ENCODE assay signal across 1 cellular context in the genomic region with DNA sequence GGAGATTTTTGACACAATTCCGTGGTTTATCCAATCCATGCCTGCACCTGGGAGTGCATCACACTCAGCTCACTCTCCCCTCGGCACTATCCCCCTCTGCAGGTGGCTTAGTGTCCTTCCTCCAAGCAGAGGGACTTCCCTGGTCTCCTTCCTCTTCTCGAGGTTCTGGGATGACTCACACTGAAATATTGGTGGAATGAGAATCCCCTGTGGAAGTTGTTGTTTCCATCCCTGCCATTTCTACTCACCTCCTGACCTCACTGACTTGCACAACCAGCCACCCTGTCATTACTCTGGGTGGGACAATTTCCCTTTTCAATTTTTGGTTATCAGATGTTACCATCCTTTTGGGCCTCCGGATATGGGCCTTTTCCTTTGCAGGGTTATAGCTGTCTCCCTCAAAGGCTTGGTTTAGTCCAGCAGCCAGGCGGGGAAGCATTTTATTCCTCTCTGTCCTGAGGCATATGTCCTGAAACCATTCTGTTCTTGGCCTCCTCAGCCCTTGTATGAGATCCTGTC.
A peak's percentile ranks its signal among the peaks of the same experiment; 100 is the strongest.
TF ChIP-seq lines count a peak whose summit lies in the region.

No MANE protein-coding gene starts in this region.

TF ChIP-seq in HepG2, 621 proteins besides CTCF, POLR2A, EP300 and RAD21 (continued from another document and continues in another):
- TF ChIP-seq, protein P1, sequence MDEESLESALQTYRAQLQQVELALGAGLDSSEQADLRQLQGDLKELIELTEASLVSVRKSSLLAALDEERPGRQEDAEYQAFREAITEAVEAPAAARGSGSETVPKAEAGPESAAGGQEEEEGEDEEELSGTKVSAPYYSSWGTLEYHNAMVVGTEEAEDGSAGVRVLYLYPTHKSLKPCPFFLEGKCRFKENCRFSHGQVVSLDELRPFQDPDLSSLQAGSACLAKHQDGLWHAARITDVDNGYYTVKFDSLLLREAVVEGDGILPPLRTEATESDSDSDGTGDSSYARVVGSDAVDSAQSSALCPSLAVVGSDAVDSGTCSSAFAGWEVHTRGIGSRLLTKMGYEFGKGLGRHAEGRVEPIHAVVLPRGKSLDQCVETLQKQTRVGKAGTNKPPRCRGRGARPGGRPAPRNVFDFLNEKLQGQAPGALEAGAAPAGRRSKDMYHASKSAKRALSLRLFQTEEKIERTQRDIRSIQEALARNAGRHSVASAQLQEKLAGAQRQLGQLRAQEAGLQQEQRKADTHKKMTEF (CRISPR knock-in tag; IDR thresholded peaks at IDR 0.05) = 0 out of 2 replicates have a peak, but pooled peaks have one; percentile 16
- no peak for TF ChIP-seq ZNF883 (CRISPR knock-in tag; IDR thresholded peaks at IDR 0.05; ENCODE audit: not compliant biosample characterization)
- TF ChIP-seq SMC3 (IDR thresholded peaks at IDR 0.05; ENCODE audit: low read length) = peak; percentile 45; the same call in 1 of the 2 replicates
- TF ChIP-seq SIX1 (CRISPR knock-in tag; IDR thresholded peaks at IDR 0.05; ENCODE audit: borderline replicate concordance) = no peak
- no peak for TF ChIP-seq ATRX (CRISPR knock-in tag; IDR thresholded peaks at IDR 0.05; ENCODE audit: borderline replicate concordance)
- TF ChIP-seq ZMYM2 (CRISPR knock-in tag; IDR thresholded peaks at IDR 0.05) = peak; percentile 67; the same call in 1 of the 2 replicates
- no peak for TF ChIP-seq KLF11 (CRISPR knock-in tag; IDR thresholded peaks at IDR 0.05)
- TF ChIP-seq ZNF549 (CRISPR knock-in tag; IDR thresholded peaks at IDR 0.05) = no peak
- TF ChIP-seq KLF6 (CRISPR knock-in tag; IDR thresholded peaks at IDR 0.05) = no peak
- peak; percentile 75 for TF ChIP-seq CEBPG (CRISPR knock-in tag; IDR thresholded peaks at IDR 0.05)
- TF ChIP-seq ZEB1 (IDR thresholded peaks at IDR 0.05; ENCODE audit: insufficient replicate concordance, low read depth) = peak; percentile 14
- TF ChIP-seq CHD2 (IDR thresholded peaks at IDR 0.05; ENCODE audit: low read depth, low read length) = no peak
- no peak for TF ChIP-seq KMT2B (CRISPR knock-in tag; IDR thresholded peaks at IDR 0.05)
- peak; percentile 10; the same call in 1 of the 2 replicates for TF ChIP-seq MEF2D (CRISPR knock-in tag; IDR thresholded peaks at IDR 0.05)
- TF ChIP-seq NR2F1 (CRISPR knock-in tag; IDR thresholded peaks at IDR 0.05) = peak in 1 of 2 experiments; percentile 63; a peak in 3 of 4 replicates
- TF ChIP-seq, protein P2, sequence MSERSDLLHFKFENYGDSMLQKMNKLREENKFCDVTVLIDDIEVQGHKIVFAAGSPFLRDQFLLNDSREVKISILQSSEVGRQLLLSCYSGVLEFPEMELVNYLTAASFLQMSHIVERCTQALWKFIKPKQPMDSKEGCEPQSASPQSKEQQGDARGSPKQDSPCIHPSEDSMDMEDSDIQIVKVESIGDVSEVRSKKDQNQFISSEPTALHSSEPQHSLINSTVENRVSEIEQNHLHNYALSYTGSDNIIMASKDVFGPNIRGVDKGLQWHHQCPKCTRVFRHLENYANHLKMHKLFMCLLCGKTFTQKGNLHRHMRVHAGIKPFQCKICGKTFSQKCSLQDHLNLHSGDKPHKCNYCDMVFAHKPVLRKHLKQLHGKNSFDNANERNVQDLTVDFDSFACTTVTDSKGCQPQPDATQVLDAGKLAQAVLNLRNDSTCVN (CRISPR knock-in tag; IDR thresholded peaks at IDR 0.05; ENCODE audit: borderline replicate concordance) = no peak
- TF ChIP-seq ZNF441 (CRISPR knock-in tag; IDR thresholded peaks at IDR 0.05; ENCODE audit: borderline replicate concordance) = no peak
- TF ChIP-seq, protein P3, sequence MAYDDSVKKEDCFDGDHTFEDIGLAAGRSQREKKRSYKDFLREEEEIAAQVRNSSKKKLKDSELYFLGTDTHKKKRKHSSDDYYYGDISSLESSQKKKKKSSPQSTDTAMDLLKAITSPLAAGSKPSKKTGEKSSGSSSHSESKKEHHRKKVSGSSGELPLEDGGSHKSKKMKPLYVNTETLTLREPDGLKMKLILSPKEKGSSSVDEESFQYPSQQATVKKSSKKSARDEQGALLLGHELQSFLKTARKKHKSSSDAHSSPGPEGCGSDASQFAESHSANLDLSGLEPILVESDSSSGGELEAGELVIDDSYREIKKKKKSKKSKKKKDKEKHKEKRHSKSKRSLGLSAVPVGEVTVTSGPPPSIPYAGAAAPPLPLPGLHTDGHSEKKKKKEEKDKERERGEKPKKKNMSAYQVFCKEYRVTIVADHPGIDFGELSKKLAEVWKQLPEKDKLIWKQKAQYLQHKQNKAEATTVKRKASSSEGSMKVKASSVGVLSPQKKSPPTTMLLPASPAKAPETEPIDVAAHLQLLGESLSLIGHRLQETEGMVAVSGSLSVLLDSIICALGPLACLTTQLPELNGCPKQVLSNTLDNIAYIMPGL (CRISPR knock-in tag; IDR thresholded peaks at IDR 0.05; ENCODE audit: borderline replicate concordance in 1 of 2, low read depth in 1 of 2) = no peak; a peak in 1 of 4 replicates
- 0 out of 2 replicates have a peak, but pooled peaks have one; percentile 3 for TF ChIP-seq ZNF772 (CRISPR knock-in tag; IDR thresholded peaks at IDR 0.05)
- TF ChIP-seq, protein P4, sequence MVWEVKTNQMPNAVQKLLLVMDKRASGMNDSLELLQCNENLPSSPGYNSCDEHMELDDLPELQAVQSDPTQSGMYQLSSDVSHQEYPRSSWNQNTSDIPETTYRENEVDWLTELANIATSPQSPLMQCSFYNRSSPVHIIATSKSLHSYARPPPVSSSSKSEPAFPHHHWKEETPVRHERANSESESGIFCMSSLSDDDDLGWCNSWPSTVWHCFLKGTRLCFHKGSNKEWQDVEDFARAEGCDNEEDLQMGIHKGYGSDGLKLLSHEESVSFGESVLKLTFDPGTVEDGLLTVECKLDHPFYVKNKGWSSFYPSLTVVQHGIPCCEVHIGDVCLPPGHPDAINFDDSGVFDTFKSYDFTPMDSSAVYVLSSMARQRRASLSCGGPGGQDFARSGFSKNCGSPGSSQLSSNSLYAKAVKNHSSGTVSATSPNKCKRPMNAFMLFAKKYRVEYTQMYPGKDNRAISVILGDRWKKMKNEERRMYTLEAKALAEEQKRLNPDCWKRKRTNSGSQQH (CRISPR knock-in tag; IDR thresholded peaks at IDR 0.05; ENCODE audit: low read depth) = no peak
- peak; percentile 78 for TF ChIP-seq JUND (CRISPR knock-in tag; IDR thresholded peaks at IDR 0.05)
- TF ChIP-seq, protein P5, sequence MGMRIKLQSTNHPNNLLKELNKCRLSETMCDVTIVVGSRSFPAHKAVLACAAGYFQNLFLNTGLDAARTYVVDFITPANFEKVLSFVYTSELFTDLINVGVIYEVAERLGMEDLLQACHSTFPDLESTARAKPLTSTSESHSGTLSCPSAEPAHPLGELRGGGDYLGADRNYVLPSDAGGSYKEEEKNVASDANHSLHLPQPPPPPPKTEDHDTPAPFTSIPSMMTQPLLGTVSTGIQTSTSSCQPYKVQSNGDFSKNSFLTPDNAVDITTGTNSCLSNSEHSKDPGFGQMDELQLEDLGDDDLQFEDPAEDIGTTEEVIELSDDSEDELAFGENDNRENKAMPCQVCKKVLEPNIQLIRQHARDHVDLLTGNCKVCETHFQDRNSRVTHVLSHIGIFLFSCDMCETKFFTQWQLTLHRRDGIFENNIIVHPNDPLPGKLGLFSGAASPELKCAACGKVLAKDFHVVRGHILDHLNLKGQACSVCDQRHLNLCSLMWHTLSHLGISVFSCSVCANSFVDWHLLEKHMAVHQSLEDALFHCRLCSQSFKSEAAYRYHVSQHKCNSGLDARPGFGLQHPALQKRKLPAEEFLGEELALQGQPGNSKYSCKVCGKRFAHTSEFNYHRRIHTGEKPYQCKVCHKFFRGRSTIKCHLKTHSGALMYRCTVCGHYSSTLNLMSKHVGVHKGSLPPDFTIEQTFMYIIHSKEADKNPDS (CRISPR knock-in tag; IDR thresholded peaks at IDR 0.05) = no peak
- TF ChIP-seq, protein P6, sequence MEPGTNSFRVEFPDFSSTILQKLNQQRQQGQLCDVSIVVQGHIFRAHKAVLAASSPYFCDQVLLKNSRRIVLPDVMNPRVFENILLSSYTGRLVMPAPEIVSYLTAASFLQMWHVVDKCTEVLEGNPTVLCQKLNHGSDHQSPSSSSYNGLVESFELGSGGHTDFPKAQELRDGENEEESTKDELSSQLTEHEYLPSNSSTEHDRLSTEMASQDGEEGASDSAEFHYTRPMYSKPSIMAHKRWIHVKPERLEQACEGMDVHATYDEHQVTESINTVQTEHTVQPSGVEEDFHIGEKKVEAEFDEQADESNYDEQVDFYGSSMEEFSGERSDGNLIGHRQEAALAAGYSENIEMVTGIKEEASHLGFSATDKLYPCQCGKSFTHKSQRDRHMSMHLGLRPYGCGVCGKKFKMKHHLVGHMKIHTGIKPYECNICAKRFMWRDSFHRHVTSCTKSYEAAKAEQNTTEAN (CRISPR knock-in tag; conservative IDR thresholded peaks at IDR 0.05) = peak; percentile 70; the same call in 1 of the 2 replicates
- TF ChIP-seq ETV5 (CRISPR knock-in tag; IDR thresholded peaks at IDR 0.05; ENCODE audit: borderline replicate concordance) = peak; percentile 28; the same call in 1 of the 2 replicates
- TF ChIP-seq RELA (CRISPR knock-in tag; IDR thresholded peaks at IDR 0.05) = no peak
- peak; percentile 80 for TF ChIP-seq ZNF263 (CRISPR knock-in tag; IDR thresholded peaks at IDR 0.05)
- TF ChIP-seq, protein P7, sequence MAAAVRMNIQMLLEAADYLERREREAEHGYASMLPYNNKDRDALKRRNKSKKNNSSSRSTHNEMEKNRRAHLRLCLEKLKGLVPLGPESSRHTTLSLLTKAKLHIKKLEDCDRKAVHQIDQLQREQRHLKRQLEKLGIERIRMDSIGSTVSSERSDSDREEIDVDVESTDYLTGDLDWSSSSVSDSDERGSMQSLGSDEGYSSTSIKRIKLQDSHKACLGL (CRISPR knock-in tag; IDR thresholded peaks at IDR 0.05) = no peak
- TF ChIP-seq AGO1 (IDR thresholded peaks at IDR 0.05; ENCODE audit: low read depth, low read length, poor library complexity, severe bottlenecking) = no peak
- no peak for TF ChIP-seq ZNF891 (CRISPR knock-in tag; IDR thresholded peaks at IDR 0.05)
- TF ChIP-seq, protein P8, sequence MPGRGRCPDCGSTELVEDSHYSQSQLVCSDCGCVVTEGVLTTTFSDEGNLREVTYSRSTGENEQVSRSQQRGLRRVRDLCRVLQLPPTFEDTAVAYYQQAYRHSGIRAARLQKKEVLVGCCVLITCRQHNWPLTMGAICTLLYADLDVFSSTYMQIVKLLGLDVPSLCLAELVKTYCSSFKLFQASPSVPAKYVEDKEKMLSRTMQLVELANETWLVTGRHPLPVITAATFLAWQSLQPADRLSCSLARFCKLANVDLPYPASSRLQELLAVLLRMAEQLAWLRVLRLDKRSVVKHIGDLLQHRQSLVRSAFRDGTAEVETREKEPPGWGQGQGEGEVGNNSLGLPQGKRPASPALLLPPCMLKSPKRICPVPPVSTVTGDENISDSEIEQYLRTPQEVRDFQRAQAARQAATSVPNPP (CRISPR knock-in tag; IDR thresholded peaks at IDR 0.05) = no peak
- TF ChIP-seq STAG1 (CRISPR knock-in tag; IDR thresholded peaks at IDR 0.05) = peak; percentile 51
- TF ChIP-seq CREM (IDR thresholded peaks at IDR 0.05) = no peak
- TF ChIP-seq CREM (CRISPR knock-in tag; IDR thresholded peaks at IDR 0.05) = no peak
- TF ChIP-seq, protein P9, sequence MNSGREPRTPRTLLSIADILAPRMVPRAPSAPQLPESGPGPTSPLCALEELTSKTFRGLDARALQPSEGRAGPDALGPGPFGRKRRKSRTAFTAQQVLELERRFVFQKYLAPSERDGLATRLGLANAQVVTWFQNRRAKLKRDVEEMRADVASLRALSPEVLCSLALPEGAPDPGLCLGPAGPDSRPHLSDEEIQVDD (CRISPR knock-in tag; IDR thresholded peaks at IDR 0.05; ENCODE audit: borderline replicate concordance) = no peak
- TF ChIP-seq, protein P10, sequence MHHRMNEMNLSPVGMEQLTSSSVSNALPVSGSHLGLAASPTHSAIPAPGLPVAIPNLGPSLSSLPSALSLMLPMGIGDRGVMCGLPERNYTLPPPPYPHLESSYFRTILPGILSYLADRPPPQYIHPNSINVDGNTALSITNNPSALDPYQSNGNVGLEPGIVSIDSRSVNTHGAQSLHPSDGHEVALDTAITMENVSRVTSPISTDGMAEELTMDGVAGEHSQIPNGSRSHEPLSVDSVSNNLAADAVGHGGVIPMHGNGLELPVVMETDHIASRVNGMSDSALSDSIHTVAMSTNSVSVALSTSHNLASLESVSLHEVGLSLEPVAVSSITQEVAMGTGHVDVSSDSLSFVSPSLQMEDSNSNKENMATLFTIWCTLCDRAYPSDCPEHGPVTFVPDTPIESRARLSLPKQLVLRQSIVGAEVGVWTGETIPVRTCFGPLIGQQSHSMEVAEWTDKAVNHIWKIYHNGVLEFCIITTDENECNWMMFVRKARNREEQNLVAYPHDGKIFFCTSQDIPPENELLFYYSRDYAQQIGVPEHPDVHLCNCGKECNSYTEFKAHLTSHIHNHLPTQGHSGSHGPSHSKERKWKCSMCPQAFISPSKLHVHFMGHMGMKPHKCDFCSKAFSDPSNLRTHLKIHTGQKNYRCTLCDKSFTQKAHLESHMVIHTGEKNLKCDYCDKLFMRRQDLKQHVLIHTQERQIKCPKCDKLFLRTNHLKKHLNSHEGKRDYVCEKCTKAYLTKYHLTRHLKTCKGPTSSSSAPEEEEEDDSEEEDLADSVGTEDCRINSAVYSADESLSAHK (CRISPR knock-in tag; IDR thresholded peaks at IDR 0.05; ENCODE audit: borderline replicate concordance) = no peak
- TF ChIP-seq HNRNPUL1 (IDR thresholded peaks at IDR 0.05; ENCODE audit: low read depth, low read length) = no peak
- TF ChIP-seq ZNF292 (CRISPR knock-in tag; IDR thresholded peaks at IDR 0.05; ENCODE audit: borderline replicate concordance, low read depth) = peak; percentile 64; the same call in 1 of the 2 replicates
- 0 out of 2 replicates have a peak, but pooled peaks have one; percentile 16 for TF ChIP-seq GATAD2A (CRISPR knock-in tag; IDR thresholded peaks at IDR 0.05)
- peak; percentile 54; the same call in 1 of the 2 replicates for TF ChIP-seq ZNF501 (CRISPR knock-in tag; IDR thresholded peaks at IDR 0.05)
- TF ChIP-seq, protein P11, sequence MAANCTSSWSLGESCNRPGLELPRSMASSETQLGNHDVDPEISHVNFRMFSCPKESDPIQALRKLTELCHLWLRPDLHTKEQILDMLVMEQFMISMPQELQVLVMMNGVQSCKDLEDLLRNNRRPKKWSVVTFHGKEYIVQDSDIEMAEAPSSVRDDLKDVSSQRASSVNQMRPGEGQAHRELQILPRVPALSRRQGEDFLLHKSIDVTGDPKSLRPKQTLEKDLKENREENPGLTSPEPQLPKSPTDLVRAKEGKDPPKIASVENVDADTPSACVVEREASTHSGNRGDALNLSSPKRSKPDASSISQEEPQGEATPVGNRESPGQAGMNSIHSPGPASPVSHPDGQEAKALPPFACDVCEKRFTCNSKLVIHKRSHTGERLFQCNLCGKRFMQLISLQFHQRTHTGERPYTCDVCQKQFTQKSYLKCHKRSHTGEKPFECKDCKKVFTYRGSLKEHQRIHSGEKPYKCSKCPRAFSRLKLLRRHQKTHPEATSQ (CRISPR knock-in tag; IDR thresholded peaks at IDR 0.05; ENCODE audit: borderline replicate concordance) = 0 out of 2 replicates have a peak, but pooled peaks have one; percentile 59
- TF ChIP-seq, protein P12, sequence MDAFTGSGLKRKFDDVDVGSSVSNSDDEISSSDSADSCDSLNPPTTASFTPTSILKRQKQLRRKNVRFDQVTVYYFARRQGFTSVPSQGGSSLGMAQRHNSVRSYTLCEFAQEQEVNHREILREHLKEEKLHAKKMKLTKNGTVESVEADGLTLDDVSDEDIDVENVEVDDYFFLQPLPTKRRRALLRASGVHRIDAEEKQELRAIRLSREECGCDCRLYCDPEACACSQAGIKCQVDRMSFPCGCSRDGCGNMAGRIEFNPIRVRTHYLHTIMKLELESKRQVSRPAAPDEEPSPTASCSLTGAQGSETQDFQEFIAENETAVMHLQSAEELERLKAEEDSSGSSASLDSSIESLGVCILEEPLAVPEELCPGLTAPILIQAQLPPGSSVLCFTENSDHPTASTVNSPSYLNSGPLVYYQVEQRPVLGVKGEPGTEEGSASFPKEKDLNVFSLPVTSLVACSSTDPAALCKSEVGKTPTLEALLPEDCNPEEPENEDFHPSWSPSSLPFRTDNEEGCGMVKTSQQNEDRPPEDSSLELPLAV (CRISPR knock-in tag; conservative IDR thresholded peaks at IDR 0.05; ENCODE audit: low read depth) = no peak
- TF ChIP-seq MBNL3 (CRISPR knock-in tag; conservative IDR thresholded peaks at IDR 0.05) = no peak
